8 cellular contexts compared by ENCODE assay signal in genomic region chr2:207352978-207353377, GRCh38.
DNase-seq lines count a peak whose midpoint lies in the region; ATAC-seq and TF ChIP-seq lines count a peak whose summit lies in the region.
"Had no signal": no experiment of that assay in that cellular context is flagged by ENCODE, and none has a peak within 500 bp of the region (broad histone marks: within the 10 kb centered on the region; RNA-seq: fewer than 3 reads in every experiment).

No MANE protein-coding gene starts in this region.

- in situ Hi-C loops in brain microvascular endothelial cell (cut with HindIII; ENCODE audit: low pct_ligation_motif_present, low sequenced_read_pairs): no loop called here

- peak overlapping the region; percentile 88 for H2AFZ ChIP-seq in Loucy (ENCODE audit: low read length)

- H3K9ac ChIP-seq in Loucy (ENCODE audit: low read depth, low read length, poor library complexity, severe bottlenecking): no peak overlapping the region

- no peaks in the 10 kb centered on the region for H3K9me2 ChIP-seq in Loucy (replicated peaks; ENCODE audit: low read depth, low read length)

- no peak overlapping the region for H3K27ac ChIP-seq in brain microvascular endothelial cell
- H3K27ac ChIP-seq: psoas muscle had no signal

- peak overlapping the region; percentile 36 for H3K4me2 ChIP-seq in Loucy (ENCODE audit: low read depth, low read length, poor library complexity, severe bottlenecking)

- H4K20me1 ChIP-seq in Loucy (ENCODE audit: insufficient read depth, low read length, poor library complexity, severe bottlenecking): no peaks in the 10 kb centered on the region

- H3K9me3 ChIP-seq in Loucy (ENCODE audit: insufficient read depth, low read depth, low read length): no peaks in the 10 kb centered on the region
- H3K9me3 ChIP-seq: psoas muscle had no signal

- no peaks in the 10 kb centered on the region for H3K27me3 ChIP-seq in Loucy (ENCODE audit: insufficient read depth, low read length, poor library complexity, severe bottlenecking)
- H3K27me3 ChIP-seq in brain microvascular endothelial cell (replicated peaks): no peaks in the 10 kb centered on the region

- ATAC-seq in GM18505 (IDR thresholded peaks at IDR 0.05; ENCODE audit: unreplicated experiment) (peak; percentile 65), GM21515 (IDR thresholded peaks at IDR 0.05; ENCODE audit: unreplicated experiment) (peak; percentile 91), GM18870 (IDR thresholded peaks at IDR 0.05; ENCODE audit: unreplicated experiment) (no peak)

- peaks cover 10% of the 10 kb centered on the region for H3K4me1 ChIP-seq in Loucy (ENCODE audit: insufficient read depth, low read length, poor library complexity, severe bottlenecking)
- H3K4me1 ChIP-seq: psoas muscle had no signal

- no peak for TF ChIP-seq POLR2A in GM18505 (IDR thresholded peaks at IDR 0.05; ENCODE audit: borderline replicate concordance, extremely low read depth, insufficient read depth, insufficient read length)

- DNase-seq in fibroblast of the aortic adventitia (ENCODE audit: low read depth): peak; percentile 20
- DNase-seq in HuH-7 (ENCODE audit: low spot score): no peak
- no peak for DNase-seq in brain microvascular endothelial cell
- DNase-seq: psoas muscle had no signal

- H3K4me3 ChIP-seq in Loucy (ENCODE audit: low read length, poor library complexity, severe bottlenecking): no peak overlapping the region
- no peak overlapping the region for H3K4me3 ChIP-seq in fibroblast of the aortic adventitia (ENCODE audit: low read depth, low read length)
- H3K4me3 ChIP-seq in brain microvascular endothelial cell (ENCODE audit: low read depth, low read length): no peak overlapping the region
- H3K4me3 ChIP-seq: psoas muscle had no signal

- H3K36me3 ChIP-seq in Loucy (ENCODE audit: insufficient read depth, low read length): no peaks in the 10 kb centered on the region
- H3K36me3 ChIP-seq in brain microvascular endothelial cell (replicated peaks): no peaks in the 10 kb centered on the region

- no peaks in the 10 kb centered on the region for H3K79me2 ChIP-seq in Loucy (ENCODE audit: insufficient read depth, low read length)

- peak; percentile 51 for TF ChIP-seq CTCF in Loucy (conservative IDR thresholded peaks at IDR 0.05; ENCODE audit: low read length)
- TF ChIP-seq CTCF in fibroblast of the aortic adventitia (IDR thresholded peaks at IDR 0.05; ENCODE audit: insufficient read depth, low read length): no peak
- TF ChIP-seq CTCF in brain microvascular endothelial cell (IDR thresholded peaks at IDR 0.05; ENCODE audit: low read depth, low read length, missing control alignments): no peak

- no peaks in the 10 kb centered on the region for H3F3A ChIP-seq in Loucy (ENCODE audit: low read depth)
